ENCODE assay signal across 11 cellular contexts in genomic region chr15:34753236-34753894, GRCh38. TPM values are rescaled to one million over a fixed set of nuclear protein-coding genes. Genes with fewer than 3 reads are reported as not detected.
DNase-seq lines count a peak whose midpoint lies in the region; ATAC-seq and TF ChIP-seq lines count a peak whose summit lies in the region.
"Had no signal": no experiment of that assay in that cellular context is flagged by ENCODE, and none has a peak within 500 bp of the region (broad histone marks: within the 10 kb centered on the region; RNA-seq: fewer than 3 reads in every experiment).

No MANE protein-coding gene starts in this region.

- H3K9ac ChIP-seq in H9 (ENCODE audit: extremely low read depth, insufficient read length, low read length): no peak overlapping the region
- H3K9ac ChIP-seq in neural progenitor cell: no peak overlapping the region

- H3K4me1 ChIP-seq in H9 (ENCODE audit: insufficient read depth, low read length) (0 out of 2 replicates have a peak, but pooled peaks cover 4% of the 10 kb centered on the region), neural progenitor cell (peaks cover 9% of the 10 kb centered on the region)

- H3K18ac ChIP-seq in H9 (ENCODE audit: insufficient read length, low read depth, low read length): no peak overlapping the region

- ATAC-seq in GM19328 (IDR thresholded peaks at IDR 0.05; ENCODE audit: unreplicated experiment) (no peak), HG03039 (IDR thresholded peaks at IDR 0.05; ENCODE audit: unreplicated experiment) (no peak)

- H3K27ac Mint-ChIP-seq in H9 (no peak overlapping the region), neural progenitor cell (no peak overlapping the region)
- H3K27ac Mint-ChIP-seq: dendritic cell treated with granulocyte-macrophage colony-stimulating factor and Interleukin-4, amounts not matched to agents 40 ng/mL and 50 ng/mL, for 4 days had no signal

- H3K27me3 ChIP-seq in H9 (ENCODE audit: insufficient read depth, low read length) (peaks cover 18% of the 10 kb centered on the region; the same call in 1 of the 2 replicates), neural progenitor cell (peaks cover 90% of the 10 kb centered on the region)

- H3K9me3 ChIP-seq in H9 (ENCODE audit: control insufficient read depth, low read depth, low read length) (no peaks in the 10 kb centered on the region), neural progenitor cell (ENCODE audit: low read depth) (no peaks in the 10 kb centered on the region)

- no peak overlapping the region for H3K4me3 ChIP-seq in neural progenitor cell

- H3K79me2 ChIP-seq in H9 (ENCODE audit: insufficient read depth, low read length) (no peaks in the 10 kb centered on the region), neural progenitor cell (ENCODE audit: low read depth) (no peaks in the 10 kb centered on the region)

- no peak overlapping the region for H2BK12ac ChIP-seq in H9 (ENCODE audit: insufficient read length, low read depth, low read length)

- H2BK120ac ChIP-seq in H9 (ENCODE audit: low read depth, low read length, poor library complexity, severe bottlenecking): no peak overlapping the region

- no peak overlapping the region for H3K23ac ChIP-seq in H9 (ENCODE audit: insufficient read length, low read depth, low read length)

- no peak overlapping the region for H2BK20ac ChIP-seq in H9 (ENCODE audit: low read depth, low read length, poor library complexity, severe bottlenecking)

- no peak overlapping the region for H4K8ac ChIP-seq in H9 (replicated peaks; ENCODE audit: insufficient read length, low read depth, low read length)

- H2BK5ac ChIP-seq in H9 (ENCODE audit: insufficient read length, low read length): no peak overlapping the region

- no peaks in the 10 kb centered on the region for H3K79me1 ChIP-seq in H9 (ENCODE audit: insufficient read depth, low read depth, low read length, poor library complexity, severe bottlenecking)

- H3K4me2 ChIP-seq in H9 (ENCODE audit: insufficient read depth, insufficient read length, low read length) (peak overlapping the region; percentile 26), neural progenitor cell (peak overlapping the region; percentile 46)

- no peak overlapping the region for H3T11ph ChIP-seq in H9 (ENCODE audit: low read length)

- H2BK15ac ChIP-seq in H9 (ENCODE audit: low read depth, low read length): no peak overlapping the region

- H3K27ac ChIP-seq in H9 (ENCODE audit: insufficient read length, low read depth, low read length) (no peak overlapping the region), neural progenitor cell (no peak overlapping the region)

- H2AFZ ChIP-seq in H9 (ENCODE audit: low read length): no peak overlapping the region
- H2AFZ ChIP-seq in neural progenitor cell (replicated peaks): no peak overlapping the region

- no peak overlapping the region for H4K5ac ChIP-seq in H9 (ENCODE audit: insufficient read length, low read depth, low read length)

- no peak overlapping the region for H3K56ac ChIP-seq in H9 (ENCODE audit: insufficient read length, low read depth, low read length)

- peaks cover 15% of the 10 kb centered on the region for H3K23me2 ChIP-seq in H9 (ENCODE audit: insufficient read length, low read depth, low read length, poor library complexity, severe bottlenecking)

- H3K36me3 ChIP-seq in neural progenitor cell: no peaks in the 10 kb centered on the region

- H3K27me3 Mint-ChIP-seq in H9 (ENCODE audit: low read depth): peaks cover 74% of the 10 kb centered on the region
- peaks cover 43% of the 10 kb centered on the region for H3K27me3 Mint-ChIP-seq in neural progenitor cell (ENCODE audit: insufficient read depth, low read depth)

- WGBS in H9 (ENCODE audit: extremely low coverage, insufficient read length, low lambda C conversion rate): no CpG with 5 or more reads among the region's 11 CpGs

- H3K36me3 Mint-ChIP-seq in H9 (ENCODE audit: insufficient read depth in 1 of 3, low read depth in 3 of 3): no peaks in the 10 kb centered on the region
- no peaks in the 10 kb centered on the region for H3K36me3 Mint-ChIP-seq in neural progenitor cell

- H2AK5ac ChIP-seq in H9 (ENCODE audit: insufficient read length, low read length): no peak overlapping the region

- H3K4me1 Mint-ChIP-seq in H9 (peaks cover 12 to 16% of the 10 kb centered on the region in 2 experiments), neural progenitor cell (peaks cover 7% of the 10 kb centered on the region)

- H3F3A ChIP-seq in neural progenitor cell (ENCODE audit: low read depth): peaks cover 9% of the 10 kb centered on the region

- no peak overlapping the region for H3K14ac ChIP-seq in H9 (ENCODE audit: insufficient read depth, low read length)

- no peak overlapping the region for H4K91ac ChIP-seq in H9 (ENCODE audit: insufficient read length, low read depth, low read length)

- no peak overlapping the region for H3K4ac ChIP-seq in H9 (ENCODE audit: low read depth, low read length)

- DNase-seq in H9: peak; percentile 76
- peak; percentile 52 for DNase-seq in RPMI7951 (ENCODE audit: low read depth)
- peak; percentile 23 for DNase-seq in fibroblast of gingiva (ENCODE audit: low read depth)
- peak; percentile 88 for DNase-seq in neural progenitor cell (ENCODE audit: low spot score)
- no peak for DNase-seq in activated CD4-positive, alpha-beta T cell treated with anti-CD3 and anti-CD28 coated beads for 4 hours
- DNase-seq in DMS79 (lab: John Stamatoyannopoulos, UW): no peak
- DNase-seq: small intestine, T-helper 2 cell had no signal

- TF ChIP-seq CTCF in H9 (conservative IDR thresholded peaks at IDR 0.05) (no peak), neural progenitor cell (IDR thresholded peaks at IDR 0.05) (no peak)

- peak overlapping the region; percentile 27 to 56; a peak in 3 of 5 replicates for H3K4me3 Mint-ChIP-seq in H9
- H3K4me3 Mint-ChIP-seq in neural progenitor cell: peak overlapping the region; percentile 46
- H3K4me3 Mint-ChIP-seq: dendritic cell treated with granulocyte-macrophage colony-stimulating factor and Interleukin-4, amounts not matched to agents 40 ng/mL and 50 ng/mL, for 4 days had no signal

- no peaks in the 10 kb centered on the region for H3K9me3 Mint-ChIP-seq in H9
- peaks cover 2% of the 10 kb centered on the region for H3K9me3 Mint-ChIP-seq in neural progenitor cell
- H3K9me3 Mint-ChIP-seq: dendritic cell treated with granulocyte-macrophage colony-stimulating factor and Interleukin-4, amounts not matched to agents 40 ng/mL and 50 ng/mL, for 4 days had no signal

- H4K20me1 ChIP-seq in H9 (ENCODE audit: control insufficient read depth, insufficient read depth, insufficient read length) (no peaks in the 10 kb centered on the region), neural progenitor cell (ENCODE audit: low read depth) (peaks cover 31% of the 10 kb centered on the region)

RNA-seq across cellular contexts. Expression of gene GJD2, which starts 1.4 kb away (rescaled TPM):
- total RNA-seq in H9 (2021): 0.15 TPM in 1 of 2 replicates, not detected in the other
- not detected in 2 replicates for total RNA-seq in RPMI7951 (2014; rRNA removed; shearing (Covaris generic))
- total RNA-seq in neural progenitor cell (ENCODE audit: low replicate concordance): not detected in 2 replicates

RNA-seq across cellular contexts. Expression of gene ACTC1, which starts 42.0 kb away (rescaled TPM):
- total RNA-seq in H9 (2021): 48.6 and 52.2 TPM in 2 replicates
- not detected in 2 replicates for total RNA-seq in RPMI7951 (2014; rRNA removed; shearing (Covaris generic))
- total RNA-seq in neural progenitor cell (ENCODE audit: low replicate concordance): 3.8 and 3.9 TPM in 2 replicates

Comparison
In these comparisons a context has a peak if more than half of its experiments do, and no peak if none do; other contexts are left out.
1. DNase-seq: peak in H9 (single experiment), RPMI7951 (single experiment), fibroblast of gingiva (single experiment) and neural progenitor cell (single experiment); none in activated CD4-positive, alpha-beta T cell treated with anti-CD3 and anti-CD28 coated beads for 4 hours (0 of 2) and DMS79 (single experiment).
2. RNA of gene ACTC1, which starts 42.0 kb away (total RNA-seq): 48.6 to 52.2 TPM in H9; 3.8 to 3.9 TPM in neural progenitor cell and not detected in RPMI7951; every median in the first group is over 10 times any median in the second.